In the genomic region with DNA sequence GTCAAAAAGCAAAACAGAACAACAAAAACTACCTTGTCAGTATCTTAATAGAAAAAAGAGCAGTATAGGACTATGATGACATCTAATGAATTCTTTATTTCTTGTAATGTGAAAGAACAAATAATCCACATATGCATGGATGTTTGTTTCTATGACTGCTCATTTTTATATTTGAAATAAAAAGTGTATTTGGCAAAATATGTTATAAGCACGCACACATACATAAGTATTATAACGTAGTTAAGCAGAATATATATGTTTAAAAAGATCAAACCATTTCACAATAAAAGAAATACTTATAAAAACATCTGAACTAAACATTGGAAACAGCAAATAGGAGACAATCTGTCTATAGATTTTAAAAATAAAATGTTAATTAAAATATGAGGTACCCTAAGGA, we compare ENCODE assay signal across 25 cellular contexts.
DNase-seq lines count a peak whose midpoint lies in the region; ATAC-seq, FAIRE-seq and TF ChIP-seq lines count a peak whose summit lies in the region.
"Had no signal": no experiment of that assay in that cellular context is flagged by ENCODE, and none has a peak within 500 bp of the region (broad histone marks: within the 10 kb centered on the region; RNA-seq: fewer than 3 reads in every experiment).

No MANE protein-coding gene starts in this region.

- H3K4me3 Mint-ChIP-seq in astrocyte (ENCODE audit: unreplicated experiment) (no peak overlapping the region), T-helper 17 cell (no peak overlapping the region)
- no peak overlapping the region for H3K4me3 Mint-ChIP-seq in naive thymus-derived CD4-positive, alpha-beta T cell
- H3K4me3 Mint-ChIP-seq: CD14-positive monocyte; CD4-positive, alpha-beta memory T cell; CD4-positive, CD25-positive, alpha-beta regulatory T cell; CD8-positive, alpha-beta memory T cell had no signal

- CTCF ChIA-PET in naive thymus-derived CD4-positive, alpha-beta T cell (lab: Charles Lee): no interaction called here

- no peak overlapping the region for H2AFZ ChIP-seq in astrocyte (ENCODE audit: low read depth, low read length)

- no peaks in the 10 kb centered on the region for H3K9me3 Mint-ChIP-seq in astrocyte (ENCODE audit: unreplicated experiment)
- H3K9me3 Mint-ChIP-seq in naive thymus-derived CD4-positive, alpha-beta T cell: peaks cover 0 to 2% (median 0%) of the 10 kb centered on the region in 11 donors
- H3K9me3 Mint-ChIP-seq: CD14-positive monocyte; CD4-positive, alpha-beta memory T cell; CD4-positive, CD25-positive, alpha-beta regulatory T cell had no signal

- no peaks in the 10 kb centered on the region for H3K36me3 ChIP-seq in astrocyte (ENCODE audit: insufficient read depth, low read length)
- no peaks in the 10 kb centered on the region for H3K36me3 ChIP-seq in naive thymus-derived CD4-positive, alpha-beta T cell (ENCODE audit: control insufficient read depth in 2 of 3, insufficient read depth in 3 of 3, low read length in 3 of 3)
- H3K36me3 ChIP-seq: BE2C, BLaER1 had no signal

- DNase-seq in NCI-H69 (lab: John Stamatoyannopoulos, UW) (peak; percentile 21), astrocyte (ENCODE audit: low read depth) (no peak), T-helper 17 cell (no peak)
- DNase-seq in naive thymus-derived CD4-positive, alpha-beta T cell: no peak
- DNase-seq: 8988T; ACHN; BE2C; C1 segment of cervical spinal cord; CD4-positive, alpha-beta memory T cell; CD4-positive, CD25-positive, alpha-beta regulatory T cell; CD8-positive, alpha-beta memory T cell; COR-L47; DMS 273 treated with DMSO at 0.1 percent for 48 hours; DMS153; DMS53; DMS79; DND-41; EL; GDM1 had no signal

- no peaks in the 10 kb centered on the region for H3K4me1 ChIP-seq in astrocyte (ENCODE audit: insufficient read depth, low read length)
- H3K4me1 ChIP-seq in naive thymus-derived CD4-positive, alpha-beta T cell (ENCODE audit: control insufficient read depth in 2 of 2, insufficient read depth in 2 of 2, low read length in 2 of 2): no peaks in the 10 kb centered on the region
- H3K4me1 ChIP-seq: BE2C, BLaER1 had no signal

- no peaks in the 10 kb centered on the region for H3K36me3 Mint-ChIP-seq in astrocyte (ENCODE audit: low read depth, unreplicated experiment)
- H3K36me3 Mint-ChIP-seq in naive thymus-derived CD4-positive, alpha-beta T cell: no peaks in the 10 kb centered on the region
- H3K36me3 Mint-ChIP-seq in T-helper 17 cell (ENCODE audit: low read depth): no peaks in the 10 kb centered on the region
- H3K36me3 Mint-ChIP-seq: CD14-positive monocyte; CD4-positive, alpha-beta memory T cell; CD4-positive, CD25-positive, alpha-beta regulatory T cell; CD8-positive, alpha-beta memory T cell had no signal

- intact Hi-C loops in naive thymus-derived CD4-positive, alpha-beta T cell (cut with micrococcal nuclease): no loop called here

- H3K4me3 ChIP-seq in astrocyte (ENCODE audit: insufficient read depth, low read depth, low read length): no peak overlapping the region
- H3K4me3 ChIP-seq in naive thymus-derived CD4-positive, alpha-beta T cell (ENCODE audit: low read length): no peak overlapping the region
- H3K4me3 ChIP-seq: BLaER1, GM12878 had no signal

- H4K20me1 ChIP-seq in astrocyte (ENCODE audit: insufficient read depth, low read length): no peaks in the 10 kb centered on the region
- H4K20me1 ChIP-seq: BLaER1 had no signal

- no peak overlapping the region for H3K4me2 ChIP-seq in astrocyte (ENCODE audit: low read length)
- H3K4me2 ChIP-seq: BLaER1 had no signal

- ATAC-seq in naive thymus-derived CD4-positive, alpha-beta T cell: no peak
- no peak for ATAC-seq in T-helper 17 cell
- ATAC-seq: GM12878 had no signal

- no peaks in the 10 kb centered on the region for H3K4me1 Mint-ChIP-seq in astrocyte (ENCODE audit: low read depth, unreplicated experiment)
- no peaks in the 10 kb centered on the region for H3K4me1 Mint-ChIP-seq in naive thymus-derived CD4-positive, alpha-beta T cell
- no peaks in the 10 kb centered on the region for H3K4me1 Mint-ChIP-seq in T-helper 17 cell
- H3K4me1 Mint-ChIP-seq: CD14-positive monocyte; CD4-positive, alpha-beta memory T cell; CD4-positive, CD25-positive, alpha-beta regulatory T cell; CD8-positive, alpha-beta memory T cell had no signal

- FAIRE-seq in astrocyte (lab: Jason Lieb, UNC) (no peak), islet of Langerhans (lab: Jason Lieb, UNC) (peak; percentile 76)
- FAIRE-seq: GM12878, GM12892, GM18507 had no signal

- POLR2A ChIA-PET in naive thymus-derived CD4-positive, alpha-beta T cell (lab: Charles Lee): no interaction called here

- H3K27ac ChIP-seq in astrocyte (ENCODE audit: low read depth, low read length): no peak overlapping the region
- no peak overlapping the region for H3K27ac ChIP-seq in naive thymus-derived CD4-positive, alpha-beta T cell (ENCODE audit: low read depth, low read length)
- H3K27ac ChIP-seq: BLaER1 had no signal

- no peaks in the 10 kb centered on the region for H3K79me2 ChIP-seq in astrocyte (ENCODE audit: insufficient read depth, low read length)

- H3K27me3 Mint-ChIP-seq in astrocyte (ENCODE audit: low read depth, unreplicated experiment) (no peaks in the 10 kb centered on the region), T-helper 17 cell (no peaks in the 10 kb centered on the region)
- no peaks in the 10 kb centered on the region for H3K27me3 Mint-ChIP-seq in naive thymus-derived CD4-positive, alpha-beta T cell
- H3K27me3 Mint-ChIP-seq: CD4-positive, alpha-beta memory T cell; CD4-positive, CD25-positive, alpha-beta regulatory T cell; CD8-positive, alpha-beta memory T cell had no signal

- no peak for TF ChIP-seq CTCF in astrocyte (IDR thresholded peaks at IDR 0.05; ENCODE audit: insufficient read depth, low read depth, low read length)

- peak overlapping the region; percentile 34 for H3K27ac Mint-ChIP-seq in astrocyte (ENCODE audit: unreplicated experiment)
- H3K27ac Mint-ChIP-seq in naive thymus-derived CD4-positive, alpha-beta T cell: no peak overlapping the region
- no peak overlapping the region for H3K27ac Mint-ChIP-seq in T-helper 17 cell
- H3K27ac Mint-ChIP-seq: CD14-positive monocyte; CD4-positive, alpha-beta memory T cell; CD4-positive, CD25-positive, alpha-beta regulatory T cell; CD8-positive, alpha-beta memory T cell had no signal

- H3K9me3 ChIP-seq in astrocyte (ENCODE audit: insufficient read depth, low read depth, low read length): no peaks in the 10 kb centered on the region
- no peaks in the 10 kb centered on the region for H3K9me3 ChIP-seq in naive thymus-derived CD4-positive, alpha-beta T cell (ENCODE audit: control insufficient read depth in 2 of 3, low read length in 3 of 3)
- H3K9me3 ChIP-seq in T-helper 17 cell (ENCODE audit: control insufficient read depth, low read length, poor library complexity, severe bottlenecking): no peaks in the 10 kb centered on the region
- H3K9me3 ChIP-seq: BE2C, BLaER1 had no signal

- no peaks in the 10 kb centered on the region for H3K27me3 ChIP-seq in astrocyte (ENCODE audit: insufficient read depth, low read length)
- H3K27me3 ChIP-seq in naive thymus-derived CD4-positive, alpha-beta T cell (ENCODE audit: control insufficient read depth in 2 of 2, insufficient read depth in 2 of 2, low read length in 2 of 2): no peaks in the 10 kb centered on the region
- H3K27me3 ChIP-seq: BE2C, BLaER1 had no signal

- H3K9ac ChIP-seq in astrocyte (ENCODE audit: low read length): no peak overlapping the region
- H3K9ac ChIP-seq: BLaER1 had no signal
